Comparison of ENCODE assay signal across 1 cellular context in the genomic region with DNA sequence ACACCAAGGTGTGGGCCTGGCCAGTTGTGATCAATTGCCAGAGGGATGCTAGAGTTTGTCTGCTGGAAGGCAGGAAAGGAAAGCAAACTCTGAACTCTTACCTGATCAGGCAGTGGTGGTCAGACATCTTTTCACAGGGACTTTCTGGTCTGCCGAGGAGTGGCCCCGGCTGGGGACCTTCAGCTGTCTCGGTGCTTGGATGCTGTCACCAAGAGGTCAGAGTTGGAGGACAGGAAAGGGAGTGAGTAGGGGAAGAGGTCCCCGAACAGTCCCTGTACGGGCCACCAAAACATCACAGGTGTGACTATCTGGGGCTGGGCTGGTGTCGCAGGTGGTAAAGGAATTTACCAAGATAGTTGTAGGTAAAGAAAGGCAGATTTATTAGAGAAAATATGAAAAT.
TF ChIP-seq lines count a peak whose summit lies in the region.

No MANE protein-coding gene starts in this region.

TF ChIP-seq in HepG2, 621 proteins besides CTCF, POLR2A, EP300 and RAD21 (continued from another document):
- TF ChIP-seq, protein P1, sequence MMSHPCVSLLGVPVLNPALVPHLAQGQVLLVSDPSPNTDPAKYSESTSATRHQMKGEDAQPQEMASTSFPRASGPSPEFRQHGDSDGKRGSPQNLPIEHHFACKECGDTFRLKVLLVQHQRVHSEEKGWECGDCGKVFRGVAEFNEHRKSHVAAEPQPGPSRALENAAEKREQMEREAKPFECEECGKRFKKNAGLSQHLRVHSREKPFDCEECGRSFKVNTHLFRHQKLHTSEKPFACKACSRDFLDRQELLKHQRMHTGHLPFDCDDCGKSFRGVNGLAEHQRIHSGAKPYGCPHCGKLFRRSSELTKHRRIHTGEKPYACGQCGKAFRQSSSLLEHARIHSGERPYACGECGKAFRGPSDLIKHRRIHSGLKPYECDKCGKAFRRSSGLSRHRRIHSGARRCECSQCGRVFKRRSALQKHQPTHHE (CRISPR knock-in tag; IDR thresholded peaks at IDR 0.05; ENCODE audit: borderline replicate concordance) = no peak
- no peak for TF ChIP-seq PAF1 (CRISPR knock-in tag; IDR thresholded peaks at IDR 0.05)
- no peak for TF ChIP-seq HNF4A (CRISPR knock-in tag; IDR thresholded peaks at IDR 0.05)
- TF ChIP-seq ZNF205 (CRISPR knock-in tag; IDR thresholded peaks at IDR 0.05) = no peak
- no peak for TF ChIP-seq U2AF1 (optimal IDR thresholded peaks at IDR 0.05; ENCODE audit: low read depth, low read length)
- no peak for TF ChIP-seq ZBTB20 (CRISPR knock-in tag; IDR thresholded peaks at IDR 0.05; ENCODE audit: borderline replicate concordance, low read depth)
- TF ChIP-seq ARID2 (CRISPR knock-in tag; IDR thresholded peaks at IDR 0.05; ENCODE audit: borderline replicate concordance) = no peak
- TF ChIP-seq MAFK (conservative IDR thresholded peaks at IDR 0.05 in 1 of 2, IDR thresholded peaks at IDR 0.05 in 1 of 2; ENCODE audit: low read length in 2 of 2) = no peak
